23 cellular contexts compared by ENCODE assay signal in genomic region chr13:84405286-84405685, GRCh38.
"Had no signal": no experiment of that assay in that cellular context is flagged by ENCODE, and none has a peak within 500 bp of the region (broad histone marks: within the 10 kb centered on the region; RNA-seq: fewer than 3 reads in every experiment).

No MANE protein-coding gene starts in this region.

- H3K27ac ChIP-seq: esophagus squamous epithelium, gastrocnemius medialis, left ventricle myocardium inferior had no signal

- H3K4me1 ChIP-seq: gastrocnemius medialis, left ventricle myocardium inferior had no signal

- H3K9me3 ChIP-seq: esophagus squamous epithelium, gastrocnemius medialis, left ventricle myocardium inferior had no signal

- H3K9me3 Mint-ChIP-seq: activated CD8-positive, alpha-beta T cell treated with anti-CD3 and anti-CD28 coated beads for 36 hours; activated naive CD8-positive, alpha-beta T cell treated with anti-CD3 and anti-CD28 coated beads, Interleukin-2, amount 10 ng/mL, durations not matched to agents 7 days and 5 days; activated T-helper 17 cell treated with anti-CD3 and anti-CD28 coated beads, Interleukin-2, amount 50 U/mL, for 72 hours; nephron progenitor cell had no signal

- H3K36me3 ChIP-seq: esophagus squamous epithelium, gastrocnemius medialis, left ventricle myocardium inferior had no signal

- ATAC-seq: activated CD8-positive, alpha-beta T cell treated with anti-CD3 and anti-CD28 coated beads for 36 hours; activated T-helper 17 cell treated with anti-CD3 and anti-CD28 coated beads, Interleukin-2, amount 50 U/mL, for 72 hours; gastrocnemius medialis; stimulated activated naive B cell treated with anti-CD40 and anti-IgM and Interleukin-4, amounts not matched to agents 10 μg/mL and 1 μg/mL and 100 μg/mL, for 72 hours had no signal

- H3K27me3 Mint-ChIP-seq: activated B cell treated with CpG ODN at 0.5 μM for 24 hours; activated CD8-positive, alpha-beta T cell treated with anti-CD3 and anti-CD28 coated beads for 36 hours; activated naive CD8-positive, alpha-beta T cell treated with anti-CD3 and anti-CD28 coated beads, Interleukin-2, amount 10 ng/mL, durations not matched to agents 7 days and 5 days; activated T-helper 17 cell treated with anti-CD3 and anti-CD28 coated beads, Interleukin-2, amount 50 U/mL, for 72 hours; dendritic cell treated with granulocyte-macrophage colony-stimulating factor and Interleukin-4, amounts not matched to agents 40 ng/mL and 50 ng/mL, for 4 days; stimulated activated naive B cell treated with anti-CD40 and anti-IgM and Interleukin-4, amounts not matched to agents 10 μg/mL and 1 μg/mL and 100 μg/mL, for 72 hours had no signal

- H3K27me3 ChIP-seq: esophagus squamous epithelium, gastrocnemius medialis had no signal

- H3K4me3 Mint-ChIP-seq: activated B cell treated with CpG ODN at 0.5 μM for 24 hours; activated CD8-positive, alpha-beta T cell treated with anti-CD3 and anti-CD28 coated beads for 36 hours; activated naive CD8-positive, alpha-beta T cell treated with anti-CD3 and anti-CD28 coated beads, Interleukin-2, amount 10 ng/mL, durations not matched to agents 7 days and 5 days; activated T-helper 17 cell treated with anti-CD3 and anti-CD28 coated beads, Interleukin-2, amount 50 U/mL, for 72 hours; dendritic cell treated with granulocyte-macrophage colony-stimulating factor and Interleukin-4, amounts not matched to agents 40 ng/mL and 50 ng/mL, for 4 days; nephron progenitor cell; stimulated activated naive B cell treated with anti-CD40 and anti-IgM and Interleukin-4, amounts not matched to agents 10 μg/mL and 1 μg/mL and 100 μg/mL, for 72 hours; T-helper 2 cell treated with Interferon-gamma antibody and Interleukin-4, amounts not matched to agents 5 μg/mL and 100 μg/mL, for 36 hours had no signal

- DNase-seq: activated B cell treated with CpG ODN at 0.5 μM for 24 hours; activated CD4-positive, alpha-beta T cell treated with anti-CD3 and anti-CD28 coated beads for 48 hours; activated CD8-positive, alpha-beta T cell treated with anti-CD3 and anti-CD28 coated beads for 36 hours; activated naive CD4-positive, alpha-beta T cell; activated naive CD8-positive, alpha-beta T cell treated with anti-CD3 and anti-CD28 coated beads, Interleukin-2, amount 10 ng/mL, durations not matched to agents 7 days and 5 days; activated T-cell treated with anti-CD3 and anti-CD28 coated beads, Interleukin-2, amount 50 U/mL, for 1 hour; anterior cingulate cortex; cerebellar nuclear complex; effector CD8-positive, alpha-beta T cell; esophagus squamous epithelium; gastrocnemius medialis; head of caudate nucleus; kidney glomerular epithelial cell; left ventricle myocardium inferior; mammary epithelial cell; midbrain; nephron progenitor cell; nucleus accumbens; posterior cingulate gyrus; stimulated activated naive B cell treated with anti-CD40 and anti-IgM and Interleukin-4, amounts not matched to agents 10 μg/mL and 1 μg/mL and 100 μg/mL, for 72 hours had no signal

- H3K27ac Mint-ChIP-seq: activated B cell treated with CpG ODN at 0.5 μM for 24 hours; activated CD8-positive, alpha-beta T cell treated with anti-CD3 and anti-CD28 coated beads for 36 hours; activated naive CD8-positive, alpha-beta T cell treated with anti-CD3 and anti-CD28 coated beads, Interleukin-2, amount 10 ng/mL, durations not matched to agents 7 days and 5 days; activated T-helper 17 cell treated with anti-CD3 and anti-CD28 coated beads, Interleukin-2, amount 50 U/mL, for 72 hours; dendritic cell treated with granulocyte-macrophage colony-stimulating factor and Interleukin-4, amounts not matched to agents 40 ng/mL and 50 ng/mL, for 4 days; nephron progenitor cell; stimulated activated naive B cell treated with anti-CD40 and anti-IgM and Interleukin-4, amounts not matched to agents 10 μg/mL and 1 μg/mL and 100 μg/mL, for 72 hours; T-helper 2 cell treated with Interferon-gamma antibody and Interleukin-4, amounts not matched to agents 5 μg/mL and 100 μg/mL, for 36 hours had no signal

- H3K4me3 ChIP-seq: esophagus squamous epithelium, gastrocnemius medialis, left ventricle myocardium inferior had no signal

- H3K36me3 Mint-ChIP-seq: activated naive CD8-positive, alpha-beta T cell treated with anti-CD3 and anti-CD28 coated beads, Interleukin-2, amount 10 ng/mL, durations not matched to agents 7 days and 5 days; stimulated activated naive B cell treated with anti-CD40 and anti-IgM and Interleukin-4, amounts not matched to agents 10 μg/mL and 1 μg/mL and 100 μg/mL, for 72 hours had no signal

- H3K4me1 Mint-ChIP-seq: activated B cell treated with CpG ODN at 0.5 μM for 24 hours; activated naive CD8-positive, alpha-beta T cell treated with anti-CD3 and anti-CD28 coated beads, Interleukin-2, amount 10 ng/mL, durations not matched to agents 7 days and 5 days; activated T-helper 17 cell treated with anti-CD3 and anti-CD28 coated beads, Interleukin-2, amount 50 U/mL, for 72 hours; nephron progenitor cell; stimulated activated naive B cell treated with anti-CD40 and anti-IgM and Interleukin-4, amounts not matched to agents 10 μg/mL and 1 μg/mL and 100 μg/mL, for 72 hours had no signal
